8 cellular contexts compared by ENCODE assay signal in genomic region chr1:47710075-47711071, GRCh38.
DNase-seq lines count a peak whose midpoint lies in the region; ATAC-seq and TF ChIP-seq lines count a peak whose summit lies in the region.

No MANE protein-coding gene starts in this region.

- H3K23ac ChIP-seq in IMR-90 (ENCODE audit: low read depth, low read length) = no peak overlapping the region

- POLR2A ChIA-PET in IMR-90 (lab: Charles Lee; ENCODE audit: unreplicated experiment) = no interaction called here
- POLR2A ChIA-PET in T-cell (lab: Charles Lee) = no interaction called here

- no peak overlapping the region for H3K14ac ChIP-seq in IMR-90 (replicated peaks; ENCODE audit: low read depth, low read length)

- dilution Hi-C loops in IMR-90 (cut with HindIII; ENCODE audit: low sequenced_read_pairs, unreplicated experiment) = no loop called here

- no peak overlapping the region; the same call in 1 of the 2 replicates for H3K4me2 ChIP-seq in IMR-90 (ENCODE audit: low read depth, low read length)

- H3K27me3 Mint-ChIP-seq in T-cell = peaks cover 56 to 79% of the 10 kb centered on the region in 2 donors

- TF ChIP-seq POLR2A in IMR-90 (IDR thresholded peaks at IDR 0.05; ENCODE audit: low read depth, low read length) = 0 out of 2 replicates have a peak, but pooled peaks have one; percentile 32
- TF ChIP-seq POLR2A in uterus (IDR thresholded peaks at IDR 0.05) = no peak

- H3K36me3 ChIP-seq in IMR-90 (ENCODE audit: control insufficient read depth, insufficient read depth, low read length) (no peaks in the 10 kb centered on the region), left ventricle myocardium inferior (no peaks in the 10 kb centered on the region), uterus (no peaks in the 10 kb centered on the region)

- H3K9ac ChIP-seq in IMR-90 (ENCODE audit: low read depth, low read length) = no peak overlapping the region

- peak overlapping the region; percentile 19 for H2AK9ac ChIP-seq in IMR-90 (replicated peaks; ENCODE audit: low read depth, low read length, poor library complexity)

- 1% methylated on average over 26 of the region's 59 CpGs; no CpG with 5 or more reads in 1 of the 2 experiments for WGBS in IMR-90 (ENCODE audit: extremely low coverage in 2 of 2, insufficient read length in 1 of 2), 2 experiments

- in situ Hi-C loops in GM13977 (cut with MboI; ENCODE audit: low pct_unique_long_range_greater_than_20kb, low sequenced_read_pairs, unreplicated experiment) = loop anchor here (10.0 to 25.0 kb wide), 2 partner anchors 266 to 523 kb away; partner anchors contain the start of gene PDZK1IP1
- in situ Hi-C loops in IMR-90 (cut with MboI; ENCODE audit: low sequenced_read_pairs) = loop anchor here (10.0 kb wide), 1 partner anchor 526 kb away; no protein-coding TSS in a partner anchor

- peak overlapping the region; percentile 84 for H2AFZ ChIP-seq in IMR-90 (replicated peaks; ENCODE audit: low read length, poor library complexity)

- DNase-seq in A172 (ENCODE audit: low spot score) (peak; percentile 26), GM13977 (ENCODE audit: low spot score) (peak; percentile 95), IMR-90 (peak; percentile 37), T-cell (peak in 31 of 34 experiments; percentile 12 to 68 (median 46)), amniotic epithelial cell (ENCODE audit: low read depth) (peak; percentile 13), left ventricle myocardium inferior (peak; percentile 74), posterior vena cava (ENCODE audit: low spot score) (peak; percentile 92), uterus (peak; percentile 43 to 69)

- no peak overlapping the region for H3K56ac ChIP-seq in IMR-90 (ENCODE audit: extremely low read depth, insufficient read depth, low read length)

- peak overlapping the region in 1 of 2 donors; percentile 46 for H3K27ac Mint-ChIP-seq in T-cell

- ATAC-seq in IMR-90 (ENCODE audit: low read depth) (peak; percentile 93), T-cell (replicated peaks in 1 of 4) (peak; percentile 63 to 75 (median 72))

- no peak overlapping the region for H3K27ac ChIP-seq in IMR-90 (ENCODE audit: insufficient read depth, low read length)
- no peak overlapping the region for H3K27ac ChIP-seq in left ventricle myocardium inferior (replicated peaks)
- no peak overlapping the region for H3K27ac ChIP-seq in uterus

- no peaks in the 10 kb centered on the region for H4K20me1 ChIP-seq in IMR-90 (ENCODE audit: insufficient read depth, low read length)

- intact Hi-C loops in IMR-90 (cut with micrococcal nuclease) = loop anchor here (1.0 to 5.0 kb wide), 5 partner anchors 274 to 531 kb away; partner anchors contain the start of gene PDZK1IP1
- intact Hi-C loops in left ventricle myocardium inferior (cut with micrococcal nuclease) = loop anchor here (10.0 kb wide), 1 partner anchor 276 kb away; the partner anchor contains the start of gene FOXD2
- intact Hi-C loops in posterior vena cava (cut with DNase I) = loop anchor here (2.0 to 10.0 kb wide), 4 partner anchors 206 to 526 kb away; no protein-coding TSS in a partner anchor
- intact Hi-C loops in uterus (cut with DNase I; ENCODE audit: low total_unique reads) = loop anchor here (10.0 kb wide), 1 partner anchor 276 kb away; the partner anchor contains the start of gene FOXD2

- H3K9me3 ChIP-seq in IMR-90 (ENCODE audit: control insufficient read depth, insufficient read depth, low read length) (no peaks in the 10 kb centered on the region), left ventricle myocardium inferior (replicated peaks) (no peaks in the 10 kb centered on the region), uterus (no peaks in the 10 kb centered on the region)

- H4K5ac ChIP-seq in IMR-90 (ENCODE audit: low read depth, low read length) = no peak overlapping the region

- CTCF ChIA-PET in IMR-90 (lab: Yijun Ruan, JAX) (interaction anchor here (0.8 to 3.0 kb wide), 14 partner anchors 12 to 531 kb away, joined by 3 to 15 read pairs (median 5); partner anchors contain the start of gene FOXD2), T-cell (lab: Charles Lee) (interaction anchor here (0.6 to 2.0 kb wide), 4 partner anchors 13 to 517 kb away, joined by 3 to 15 read pairs (median 4); partner anchors contain the start of gene FOXD2 (in 1 of the 2))

- H2BK20ac ChIP-seq in IMR-90 (ENCODE audit: low read depth, low read length) = no peak overlapping the region

- peaks cover 61% of the 10 kb centered on the region for H3K27me3 ChIP-seq in IMR-90 (ENCODE audit: control insufficient read depth, insufficient read depth, low read length)
- H3K27me3 ChIP-seq in left ventricle myocardium inferior (ENCODE audit: low read depth) = peaks cover 100% of the 10 kb centered on the region
- peaks cover 20% of the 10 kb centered on the region in 2 donors for H3K27me3 ChIP-seq in uterus

- no peaks in the 10 kb centered on the region for H3K9me3 Mint-ChIP-seq in T-cell

- H3K18ac ChIP-seq in IMR-90 (ENCODE audit: low read depth, low read length) = no peak overlapping the region

- H2BK120ac ChIP-seq in IMR-90 (ENCODE audit: low read depth, low read length) = no peak overlapping the region

- H3K4me1 ChIP-seq in IMR-90 (ENCODE audit: control insufficient read depth, insufficient read depth, low read length) (no peaks in the 10 kb centered on the region; the same call in 1 of the 2 replicates), left ventricle myocardium inferior (peaks cover 30% of the 10 kb centered on the region), uterus (peaks cover 0 to 12% of the 10 kb centered on the region in 2 donors)

- H3K4ac ChIP-seq in IMR-90 (ENCODE audit: low read depth, low read length) = no peak overlapping the region

- H4K8ac ChIP-seq in IMR-90 (ENCODE audit: low read depth in 2 of 2, low read length in 2 of 2) = no peak overlapping the region

- H3K9me1 ChIP-seq in IMR-90 (ENCODE audit: insufficient read depth, low read length) = no peaks in the 10 kb centered on the region

- H4K91ac ChIP-seq in IMR-90 (ENCODE audit: insufficient read depth, low read depth, low read length) = no peak overlapping the region

- no peak overlapping the region for H2AK5ac ChIP-seq in IMR-90 (ENCODE audit: low read depth, low read length)

- no peak overlapping the region for H3K4me3 ChIP-seq in IMR-90 (ENCODE audit: insufficient read depth, low read depth, low read length)
- peak overlapping the region; percentile 64 for H3K4me3 ChIP-seq in left ventricle myocardium inferior
- peak overlapping the region; percentile 17 to 29 for H3K4me3 ChIP-seq in uterus

- TF ChIP-seq RAD21 in IMR-90 (IDR thresholded peaks at IDR 0.05; ENCODE audit: low read length) = peak; percentile 95

- H3K4me1 Mint-ChIP-seq in T-cell = peaks cover 0 to 20% (median 16%) of the 10 kb centered on the region in 3 donors

- H3K36me3 Mint-ChIP-seq in T-cell = no peaks in the 10 kb centered on the region

- H3K4me3 Mint-ChIP-seq in T-cell = peak overlapping the region in 2 of 3 donors; percentile 53 to 55

- H2BK5ac ChIP-seq in IMR-90 (ENCODE audit: low read depth, low read length, poor library complexity, severe bottlenecking) = no peak overlapping the region

- peak; percentile 99 for TF ChIP-seq CTCF in GM13977 (IDR thresholded peaks at IDR 0.05; ENCODE audit: extremely low read depth, insufficient read depth, missing control alignments)
- peak; percentile 95 for TF ChIP-seq CTCF in IMR-90 (conservative IDR thresholded peaks at IDR 0.05; ENCODE audit: low read depth, low read length)
- TF ChIP-seq CTCF in left ventricle myocardium inferior (IDR thresholded peaks at IDR 0.05; ENCODE audit: borderline replicate concordance) = peak; percentile 100
- peak; percentile 85 to 97 (median 92) for TF ChIP-seq CTCF in uterus (IDR thresholded peaks at IDR 0.05)

- no peaks in the 10 kb centered on the region for H3K79me1 ChIP-seq in IMR-90 (ENCODE audit: low read depth in 1 of 2, low read length in 2 of 2)

- H2BK15ac ChIP-seq in IMR-90 (ENCODE audit: low read depth, low read length) = no peak overlapping the region

- no TSS peak for BruUV-seq in IMR-90 (replicated peaks; lab: Mats Ljungman, UMichigan)

TF ChIP-seq in IMR-90, 13 proteins besides CTCF, POLR2A, EP300 and RAD21:
- TF ChIP-seq RCOR1 (IDR thresholded peaks at IDR 0.05; ENCODE audit: insufficient replicate concordance, low read length) (peak; percentile 35), RFX5 (IDR thresholded peaks at IDR 0.05; ENCODE audit: low read depth, low read length) (no peak), SMC3 (IDR thresholded peaks at IDR 0.05; ENCODE audit: low read depth, low read length) (peak; percentile 90), NFE2L2 (IDR thresholded peaks at IDR 0.05; ENCODE audit: low read depth, low read length) (no peak), CHD1 (IDR thresholded peaks at IDR 0.05; ENCODE audit: low read depth, low read length) (no peak), MXI1 (IDR thresholded peaks at IDR 0.05; ENCODE audit: borderline replicate concordance, low read depth, low read length) (no peak), ELK1 (IDR thresholded peaks at IDR 0.05; ENCODE audit: borderline replicate concordance, low read depth, low read length) (no peak), BHLHE40 (IDR thresholded peaks at IDR 0.05; ENCODE audit: low read depth, low read length) (no peak)

Comparison
In these comparisons a context has a peak if more than half of its experiments do, and no peak if none do; other contexts are left out.
1. DNase-seq: peak in every context shown above with its lines; median percentile 95 in GM13977; 92 in posterior vena cava; 74 in left ventricle myocardium inferior; 56 in uterus; 46 in T-cell; 37 in IMR-90; 26 in A172; 13 in amniotic epithelial cell.